In the genomic region with DNA sequence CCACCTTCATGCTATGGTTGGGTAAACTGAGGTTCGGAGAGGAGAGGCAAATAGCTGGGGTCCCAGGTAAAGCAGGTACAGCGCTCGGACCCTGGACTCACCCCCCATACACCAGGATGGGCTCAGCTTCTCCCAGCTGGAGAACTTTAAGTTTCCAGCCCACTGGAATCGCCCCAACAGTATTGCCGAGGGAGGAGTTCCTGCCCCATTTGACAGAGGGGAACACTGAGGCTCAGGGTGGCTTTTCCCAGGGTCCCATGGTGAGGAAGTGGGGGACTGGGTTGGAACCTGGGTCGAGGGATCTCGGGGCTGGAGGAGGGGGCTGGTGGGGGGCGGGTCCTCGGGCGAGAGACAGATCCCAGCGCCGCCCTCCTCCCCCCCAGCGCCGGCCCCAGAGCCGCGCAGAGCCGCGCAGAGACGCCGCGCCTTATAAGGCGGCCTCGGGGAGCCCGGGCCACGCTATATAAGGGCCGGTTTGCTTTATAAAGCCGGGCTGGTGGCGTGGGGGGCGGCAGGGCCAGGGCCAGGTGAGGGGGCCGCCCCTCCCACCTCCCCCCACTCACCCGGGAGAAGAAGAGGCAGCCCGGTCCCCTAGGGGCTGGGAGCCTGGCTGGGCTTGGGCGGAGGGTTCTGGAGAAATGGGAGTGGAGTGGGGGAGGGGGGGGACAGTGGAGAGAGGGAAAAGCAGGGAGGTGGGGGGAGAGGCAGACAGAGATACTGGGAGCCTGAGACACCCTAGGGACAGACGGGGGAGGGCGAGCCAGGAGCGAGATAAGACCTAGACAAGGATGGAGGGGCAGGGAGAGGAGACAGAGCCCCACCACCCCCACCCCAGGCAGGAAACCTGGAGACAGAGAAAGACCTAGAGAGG, we compare ENCODE assay signal across 10 cellular contexts. TPM values are rescaled to one million over a fixed set of nuclear protein-coding genes. Genes with fewer than 3 reads are reported as not detected.
DNase-seq lines count a peak whose midpoint lies in the region; ATAC-seq and TF ChIP-seq lines count a peak whose summit lies in the region.
"Had no signal": no experiment of that assay in that cellular context is flagged by ENCODE, and none has a peak within 500 bp of the region (broad histone marks: within the 10 kb centered on the region; RNA-seq: fewer than 3 reads in every experiment).

No MANE protein-coding gene starts in this region.

- DNase-seq in D341Med (ENCODE audit: low spot score) (peak; percentile 68), left ventricle myocardium superior (peak; percentile 60), psoas muscle (no peak), NCI-H2196 treated with DMSO at 0.1 percent for 48 hours (lab: John Stamatoyannopoulos, UW; ENCODE audit: unreplicated experiment) (no peak)
- DNase-seq: NCI-H187 treated with DMSO at 0.1 percent for 48 hours had no signal

- H3K4me1 ChIP-seq in psoas muscle, result no peaks in the 10 kb centered on the region

- peak overlapping the region; percentile 47 for H3K4me3 ChIP-seq in psoas muscle

- TF ChIP-seq CTCF in psoas muscle (IDR thresholded peaks at IDR 0.05), result no peak

- ATAC-seq in SK-N-SH treated with all-trans-retinoic acid at 6 μM for 48 hours (peak; percentile 51), left ventricle myocardium superior (peak; percentile 61), psoas muscle (no peak), HG02588 (IDR thresholded peaks at IDR 0.05; ENCODE audit: unreplicated experiment) (no peak), HG03196 (IDR thresholded peaks at IDR 0.05; ENCODE audit: unreplicated experiment) (no peak), GM21576 (IDR thresholded peaks at IDR 0.05; ENCODE audit: unreplicated experiment) (no peak)
- ATAC-seq: activated naive CD4-positive, alpha-beta T cell treated with anti-CD3 and anti-CD28 coated beads, Interleukin-2, amount 50 U/mL, for 72 hours had no signal

- H3K36me3 ChIP-seq in psoas muscle (ENCODE audit: insufficient read depth in 1 of 2, low read depth in 1 of 2), result no peaks in the 10 kb centered on the region

- WGBS in psoas muscle, 3 donors, result 12 to 27% (median 16%) methylated on average over 17 to 36 of the region's 36 CpGs

- H3K27ac ChIP-seq in psoas muscle, result peak overlapping the region; percentile 23

- H3K27me3 ChIP-seq in psoas muscle (ENCODE audit: insufficient read depth in 3 of 3, low read length in 2 of 3), result no peaks in the 10 kb centered on the region

- H3K9me3 ChIP-seq in psoas muscle, result no peaks in the 10 kb centered on the region

- intact Hi-C loops in left ventricle myocardium superior (cut with micrococcal nuclease), result no loop called here
- intact Hi-C loops in psoas muscle (cut with DNase I), result no loop called here

TF ChIP-seq in SK-N-SH treated with all-trans-retinoic acid at 6 μM for 48 hours, 23 proteins besides CTCF, POLR2A, EP300 and RAD21:
- TF ChIP-seq TCF4 (CRISPR knock-in tag; IDR thresholded peaks at IDR 0.05; ENCODE audit: borderline replicate concordance) (no peak), CSRNP3 (CRISPR knock-in tag; IDR thresholded peaks at IDR 0.05) (no peak), ZNF8 (CRISPR knock-in tag; IDR thresholded peaks at IDR 0.05) (no peak), GLIS3 (CRISPR knock-in tag; IDR thresholded peaks at IDR 0.05) (no peak), BACH2 (CRISPR knock-in tag; IDR thresholded peaks at IDR 0.05; ENCODE audit: borderline replicate concordance) (no peak), PPARA (CRISPR knock-in tag; IDR thresholded peaks at IDR 0.05; ENCODE audit: borderline replicate concordance) (no peak), ZFP30 (CRISPR knock-in tag; IDR thresholded peaks at IDR 0.05) (no peak), ARNTL (CRISPR knock-in tag; IDR thresholded peaks at IDR 0.05; ENCODE audit: borderline replicate concordance, low read depth) (no peak)

RNA-seq across cellular contexts. Expression of gene CNN1, which starts 1.1 kb away (rescaled TPM):
- total RNA-seq in left ventricle myocardium superior, result 81.7 TPM
- 10 to 100 TPM in 1 of 4 donors, 1 to 10 TPM in 3; 1.9 to 11.9 (median 5.6) TPM for total RNA-seq in psoas muscle
- 10 to 100 TPM in 1 of 3 donors, 1 to 10 TPM in 2; 4.4 to 11.0 (median 5.7) TPM for polyA plus RNA-seq in psoas muscle
- total RNA-seq: activated naive CD4-positive, alpha-beta T cell treated with anti-CD3 and anti-CD28 coated beads, Interleukin-2, amount 50 U/mL, for 72 hours had no signal

RNA-seq across cellular contexts. Expression of gene ECSIT, which starts 10.8 kb away (rescaled TPM):
- total RNA-seq in left ventricle myocardium superior (180 TPM), psoas muscle (100 to 1,000 TPM in 2 of 4 donors, 10 to 100 TPM in 2; 84.3 to 113 (median 101) TPM)
- polyA plus RNA-seq in psoas muscle, result 100 to 1,000 TPM; 136 to 196 (median 162) TPM

RNA-seq across cellular contexts. Expression of gene ELOF1, which starts 19.3 kb away (rescaled TPM):
- total RNA-seq in left ventricle myocardium superior, result 36.0 TPM
- total RNA-seq in psoas muscle, result 10 to 100 TPM; 24.3 to 47.3 (median 33.2) TPM
- 10 to 100 TPM; 64.6 to 82.5 (median 72.2) TPM for polyA plus RNA-seq in psoas muscle

RNA-seq across cellular contexts. Expression of gene ZNF653, which starts 34.1 kb away (rescaled TPM):
- total RNA-seq in left ventricle myocardium superior, result 3.3 TPM
- 10 to 100 TPM in 1 of 4 donors, 1 to 10 TPM in 3; 5.7 to 11.5 (median 7.3) TPM for total RNA-seq in psoas muscle
- polyA plus RNA-seq in psoas muscle, result 1 to 10 TPM; 4.0 to 6.5 (median 5.3) TPM

RNA-seq across cellular contexts. Expression of gene ACP5, which starts 37.7 kb away (rescaled TPM):
- total RNA-seq in left ventricle myocardium superior, result 2.5 TPM
- total RNA-seq in psoas muscle, result 1 to 10 TPM; 1.3 to 2.7 (median 1.9) TPM
- polyA plus RNA-seq in psoas muscle, result under 1 TPM; 0.44 to 0.78 (median 0.62) TPM

Comparison
In these comparisons a context has a peak if more than half of its experiments do, and no peak if none do; other contexts are left out.
1. DNase-seq: peak in D341Med (single experiment) and left ventricle myocardium superior (single experiment); none in psoas muscle (0 of 2) and NCI-H2196 treated with DMSO at 0.1 percent for 48 hours (single experiment).
2. ATAC-seq: peak in SK-N-SH treated with all-trans-retinoic acid at 6 μM for 48 hours (single experiment) and left ventricle myocardium superior (single experiment); none in psoas muscle (0 of 4), HG02588 (single experiment), HG03196 (single experiment) and GM21576 (single experiment).